ENCODE assay signal across 23 cellular contexts in the genomic region with DNA sequence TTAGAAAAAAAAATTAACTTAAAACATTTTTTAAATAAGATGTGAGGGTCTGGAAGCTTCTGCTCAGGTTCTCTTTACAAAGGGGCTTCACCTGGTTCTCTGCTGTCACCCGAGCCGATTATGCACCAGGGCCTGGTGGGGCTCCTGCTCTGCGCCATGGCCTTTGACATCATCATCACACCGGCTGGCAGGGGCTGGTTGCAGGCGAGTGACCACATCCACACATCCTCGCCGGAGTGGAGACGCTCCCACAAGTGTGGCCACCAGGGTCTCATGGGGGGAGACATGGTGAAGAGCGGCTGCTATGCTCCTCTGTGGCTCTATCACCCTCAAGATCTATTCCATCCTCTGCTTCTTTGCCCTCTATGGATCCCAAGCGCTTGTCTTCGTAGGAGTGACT.
"Had no signal": no experiment of that assay in that cellular context is flagged by ENCODE, and none has a peak within 500 bp of the region (broad histone marks: within the 10 kb centered on the region; RNA-seq: fewer than 3 reads in every experiment).

No MANE protein-coding gene starts in this region.

- H3K27ac ChIP-seq: RWPE1 had no signal

- DNase-seq: IMR-90, Karpas-422, KG1, MG63, NCI-H1092, NCI-H1105 treated with DMSO at 0.1 percent for 48 hours, NCI-H1417 treated with DMSO at 0.1 percent for 48 hours, NCI-H187, NCI-H2029, NCI-H2081 treated with DMSO at 0.1 percent for 48 hours, NCI-H2171, NCI-H226, NCI-H446, NCI-H510A, NCI-H524 treated with DMSO at 0.1 percent for 48 hours, NCI-H69, NCI-H774, PC-3, SHP77, SK-N-SH had no signal

- H3K9me3 ChIP-seq: MG63, SK-N-SH had no signal

- H3K36me3 ChIP-seq: MG63 had no signal

- H3K4me3 ChIP-seq: MG63 had no signal

- H3K27me3 ChIP-seq: MG63 had no signal

- ATAC-seq: HepG2, Panc1, PC-3 had no signal
